Comparison of ENCODE assay signal across 10 cellular contexts in genomic region chr2:149648282-149649030, GRCh38.
DNase-seq lines count a peak whose midpoint lies in the region; ATAC-seq and TF ChIP-seq lines count a peak whose summit lies in the region.
"Had no signal": no experiment of that assay in that cellular context is flagged by ENCODE, and none has a peak within 500 bp of the region (broad histone marks: within the 10 kb centered on the region; RNA-seq: fewer than 3 reads in every experiment).

No MANE protein-coding gene starts in this region.

- ATAC-seq in left lung (peak; percentile 89), GM19395 (IDR thresholded peaks at IDR 0.05; ENCODE audit: unreplicated experiment) (no peak)
- ATAC-seq: activated CD8-positive, alpha-beta memory T cell treated with anti-CD3 and anti-CD28 coated beads, Interleukin-2, amount 10 ng/mL, durations not matched to agents 7 days and 5 days had no signal

- TF ChIP-seq CTCF in A673 (conservative IDR thresholded peaks at IDR 0.05; ENCODE audit: low read depth, low read length) (no peak), colonic mucosa (IDR thresholded peaks at IDR 0.05) (no peak), left lung (IDR thresholded peaks at IDR 0.05) (no peak)

- H3K36me3 ChIP-seq in A673 (ENCODE audit: insufficient read depth, low read length, poor library complexity, severe bottlenecking): no peaks in the 10 kb centered on the region
- no peaks in the 10 kb centered on the region for H3K36me3 ChIP-seq in colonic mucosa
- H3K36me3 ChIP-seq in left lung: no peaks in the 10 kb centered on the region

- CTCF ChIA-PET in A673 (lab: Charles Lee): no interaction called here

- H3K4me1 ChIP-seq in A673 (ENCODE audit: insufficient read depth, low read length, poor library complexity, severe bottlenecking) (no peaks in the 10 kb centered on the region), colonic mucosa (no peaks in the 10 kb centered on the region), left lung (no peaks in the 10 kb centered on the region)

- peak; percentile 21 for DNase-seq in A673 (ENCODE audit: low spot score)
- peak; percentile 100 for DNase-seq in LHCN-M2 (ENCODE audit: low read depth)
- DNase-seq in colonic mucosa: peak; percentile 20
- peak in 1 of 2 donors; percentile 42 for DNase-seq in left lung
- no peak for DNase-seq in head of caudate nucleus
- no peak for DNase-seq in NCI-H128 (lab: John Stamatoyannopoulos, UW; ENCODE audit: unreplicated experiment)
- DNase-seq in NCI-H2107 treated with DMSO at 0.1 percent for 48 hours (lab: John Stamatoyannopoulos, UW; ENCODE audit: unreplicated experiment): no peak
- DNase-seq: activated CD8-positive, alpha-beta memory T cell treated with anti-CD3 and anti-CD28 coated beads, Interleukin-2, amount 10 ng/mL, durations not matched to agents 7 days and 5 days; NCI-H526 had no signal

- H3K9ac ChIP-seq in colonic mucosa (ENCODE audit: low read depth in 2 of 2, low read length in 2 of 2): no peak overlapping the region

- H3K9me3 ChIP-seq in A673 (ENCODE audit: low read depth, low read length, poor library complexity, severe bottlenecking) (no peaks in the 10 kb centered on the region), colonic mucosa (no peaks in the 10 kb centered on the region), left lung (no peaks in the 10 kb centered on the region)

- H3K27me3 ChIP-seq in A673 (replicated peaks; ENCODE audit: insufficient read depth, low read depth, low read length, poor library complexity) (no peaks in the 10 kb centered on the region), colonic mucosa (no peaks in the 10 kb centered on the region), left lung (no peaks in the 10 kb centered on the region)

- H3K4me3 ChIP-seq in A673 (ENCODE audit: low read depth, low read length, poor library complexity, severe bottlenecking): no peak overlapping the region
- H3K4me3 ChIP-seq in colonic mucosa: no peak overlapping the region
- H3K4me3 ChIP-seq in left lung: no peak overlapping the region

- BruUV-seq in A673 (replicated peaks; lab: Mats Ljungman, UMichigan): no TSS peak

- intact Hi-C loops in A673 (cut with micrococcal nuclease; ENCODE audit: unreplicated experiment): no loop called here
- intact Hi-C loops in colonic mucosa (cut with DNase I): no loop called here
- intact Hi-C loops in left lung (cut with DNase I): no loop called here
- intact Hi-C loops in head of caudate nucleus (cut with DNase I): no loop called here

- POLR2A ChIA-PET in A673 (lab: Charles Lee; ENCODE audit: low non-redundant PET): no interaction called here

- no peak overlapping the region for H3K27ac ChIP-seq in A673 (ENCODE audit: low read depth, low read length, poor library complexity, severe bottlenecking)
- H3K27ac ChIP-seq in colonic mucosa: no peak overlapping the region
- peak overlapping the region in 1 of 2 donors; percentile 65 for H3K27ac ChIP-seq in left lung

Comparison
In these comparisons a context has a peak if more than half of its experiments do, and no peak if none do; other contexts are left out.
1. DNase-seq: peak in A673 (single experiment), LHCN-M2 (single experiment) and colonic mucosa (single experiment); none in head of caudate nucleus (0 of 42), NCI-H128 (single experiment) and NCI-H2107 treated with DMSO at 0.1 percent for 48 hours (single experiment).